In genomic region chr9:133355881-133356357, GRCh38 we compare ENCODE assay signal across 1 cellular context.
TF ChIP-seq lines count a peak whose summit lies in the region.

No MANE protein-coding gene starts in this region.

TF ChIP-seq in SK-N-SH, 30 proteins besides CTCF, POLR2A, EP300 and RAD21 (continued from another document):
- no peak for TF ChIP-seq REST (IDR thresholded peaks at IDR 0.05; ENCODE audit: low read depth, low read length)
- no peak for TF ChIP-seq YY1 (IDR thresholded peaks at IDR 0.05; ENCODE audit: low read depth)
- no peak for TF ChIP-seq RFX5 (IDR thresholded peaks at IDR 0.05; ENCODE audit: low read length)
- TF ChIP-seq TAF1 (IDR thresholded peaks at IDR 0.05; ENCODE audit: borderline replicate concordance, low read depth, low read length) = no peak
- no peak for TF ChIP-seq NFIC (IDR thresholded peaks at IDR 0.05; ENCODE audit: borderline replicate concordance)
- no peak for TF ChIP-seq USF2 (IDR thresholded peaks at IDR 0.05; ENCODE audit: borderline replicate concordance, low read depth, low read length)
